Comparison of ENCODE assay signal across 10 cellular contexts in the genomic region with DNA sequence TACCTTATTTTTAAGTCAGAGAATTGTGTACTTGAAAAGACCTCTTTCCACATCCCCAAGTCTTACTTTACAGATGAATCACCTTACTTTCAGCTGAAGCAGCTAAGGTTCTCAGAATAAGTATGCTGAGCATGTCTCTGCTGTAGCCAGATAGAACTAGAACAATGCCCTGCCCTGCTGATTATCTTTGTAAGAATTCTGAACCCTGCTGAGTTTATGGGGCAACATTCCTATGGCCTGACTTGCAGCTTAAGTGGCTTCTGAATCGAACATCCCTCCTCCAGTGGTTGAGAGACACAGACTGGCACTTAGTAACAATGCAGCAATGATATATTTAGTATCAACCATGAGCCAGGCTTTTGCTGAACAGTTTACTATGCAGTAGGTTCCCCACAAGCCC.
DNase-seq lines count a peak whose midpoint lies in the region; ATAC-seq and TF ChIP-seq lines count a peak whose summit lies in the region.
"Had no signal": no experiment of that assay in that cellular context is flagged by ENCODE, and none has a peak within 500 bp of the region (broad histone marks: within the 10 kb centered on the region; RNA-seq: fewer than 3 reads in every experiment).

No MANE protein-coding gene starts in this region.

- no peak for TF ChIP-seq CTCF in brain microvascular endothelial cell (IDR thresholded peaks at IDR 0.05; ENCODE audit: low read depth, low read length, missing control alignments)
- no peak for TF ChIP-seq CTCF in kidney epithelial cell (IDR thresholded peaks at IDR 0.05; ENCODE audit: insufficient read depth, low read length, poor library complexity, severe bottlenecking)
- TF ChIP-seq CTCF in GM10248 (IDR thresholded peaks at IDR 0.05; ENCODE audit: control extremely low read depth, extremely low read depth, low read depth, missing control alignments) = no peak

- DNase-seq in AG08396 (ENCODE audit: low spot score) (peak; percentile 85), brain microvascular endothelial cell (peak; percentile 99), kidney epithelial cell (ENCODE audit: low read depth) (peak; percentile 100), GM10248 (ENCODE audit: extremely low spot score) (no peak), cerebellum (ENCODE audit: low spot score) (no peak)
- DNase-seq in activated naive CD4-positive, alpha-beta T cell treated with Interleukin-2 at 50 U/mL for 16 hours = no peak
- DNase-seq: activated gamma-delta T cell, DMS153 had no signal

- H3K4me3 ChIP-seq in brain microvascular endothelial cell (ENCODE audit: low read depth, low read length) (no peak overlapping the region), kidney epithelial cell (ENCODE audit: low read depth, low read length) (no peak overlapping the region)

- ATAC-seq in HG03565 (IDR thresholded peaks at IDR 0.05; ENCODE audit: unreplicated experiment) = peak; percentile 77
- no peak for ATAC-seq in GM19395 (IDR thresholded peaks at IDR 0.05; ENCODE audit: unreplicated experiment)

- H3K27ac ChIP-seq in brain microvascular endothelial cell = peak overlapping the region; percentile 98

- CTCF ChIA-PET in GM10248 (lab: Yijun Ruan, JAX) = interaction anchor here (1.0 kb wide), 1 partner anchor 20 kb away, joined by 3 read pairs; no protein-coding TSS in a partner anchor

- H3K27me3 ChIP-seq in brain microvascular endothelial cell (replicated peaks) (no peaks in the 10 kb centered on the region), kidney epithelial cell (ENCODE audit: control insufficient read depth, insufficient read depth, low read length) (no peaks in the 10 kb centered on the region)

- POLR2A ChIA-PET in GM10248 (lab: Yijun Ruan, JAX) = no interaction called here

- no peaks in the 10 kb centered on the region for H3K36me3 ChIP-seq in brain microvascular endothelial cell (replicated peaks)
- no peaks in the 10 kb centered on the region for H3K36me3 ChIP-seq in kidney epithelial cell (ENCODE audit: control insufficient read depth, insufficient read depth, low read length)

- in situ Hi-C loops in brain microvascular endothelial cell (cut with HindIII; ENCODE audit: low pct_ligation_motif_present, low sequenced_read_pairs) = no loop called here

Comparison
In these comparisons a context has a peak if more than half of its experiments do, and no peak if none do; other contexts are left out.
1. DNase-seq: peak in AG08396 (single experiment), brain microvascular endothelial cell (single experiment) and kidney epithelial cell (single experiment); none in activated naive CD4-positive, alpha-beta T cell treated with Interleukin-2 at 50 U/mL for 16 hours (single experiment), GM10248 (single experiment) and cerebellum (single experiment).